ENCODE assay signal across 8 cellular contexts in genomic region chr12:41264281-41264680, GRCh38.
DNase-seq lines count a peak whose midpoint lies in the region; ATAC-seq and TF ChIP-seq lines count a peak whose summit lies in the region.

No MANE protein-coding gene starts in this region.

- TF ChIP-seq CTCF in KMS-11 (conservative IDR thresholded peaks at IDR 0.05; ENCODE audit: low read depth, low read length): 0 out of 2 replicates have a peak, but pooled peaks have one; percentile 54
- TF ChIP-seq CTCF in WTC11 (IDR thresholded peaks at IDR 0.05): no peak

- H3K4me2 ChIP-seq in KMS-11: no peak overlapping the region

- H3K36me3 Mint-ChIP-seq in WTC11: no peaks in the 10 kb centered on the region

- POLR2A ChIA-PET in WTC11 (lab: Charles Lee): no interaction called here

- H3K9me3 Mint-ChIP-seq in WTC11: no peaks in the 10 kb centered on the region

- H3K27ac Mint-ChIP-seq in WTC11: no peak overlapping the region

- CTCF ChIA-PET in WTC11 (lab: Charles Lee): interaction anchor here (0.6 to 1.2 kb wide), 6 partner anchors 13 to 760 kb away, joined by 3 to 5 read pairs (median 4); no protein-coding TSS in a partner anchor

- no peaks in the 10 kb centered on the region for H3K36me3 ChIP-seq in KMS-11 (ENCODE audit: insufficient read depth)

- H2AFZ ChIP-seq in KMS-11 (ENCODE audit: low read depth): no peak overlapping the region

- peak; percentile 13 for DNase-seq in GM03348 (ENCODE audit: low spot score)
- no peak for DNase-seq in WTC11 (ENCODE audit: low spot score)
- peak; percentile 18 for DNase-seq in medulla oblongata (ENCODE audit: extremely low spot score)
- DNase-seq in activated CD8-positive, alpha-beta memory T cell treated with anti-CD3 and anti-CD28 coated beads, Interleukin-2, amount 50 U/mL, for 48 hours: no peak

- H3K27me3 ChIP-seq in KMS-11 (ENCODE audit: insufficient read depth, low read depth): no peaks in the 10 kb centered on the region

- H3K4me1 Mint-ChIP-seq in WTC11: no peaks in the 10 kb centered on the region

- no peak overlapping the region for H3K27ac ChIP-seq in KMS-11

- H3K4me3 Mint-ChIP-seq in WTC11: no peak overlapping the region

- no peaks in the 10 kb centered on the region for H3K4me1 ChIP-seq in KMS-11 (ENCODE audit: low read depth, poor library complexity, severe bottlenecking)

- 0 out of 2 replicates have a peak, but pooled peaks have one; percentile 38 for ATAC-seq in WTC11
- no peak for ATAC-seq in GM21528 (IDR thresholded peaks at IDR 0.05; ENCODE audit: low FRiP score, unreplicated experiment)
- ATAC-seq in GM21381 (IDR thresholded peaks at IDR 0.05; ENCODE audit: unreplicated experiment): no peak
- ATAC-seq in HG02610 (IDR thresholded peaks at IDR 0.05; ENCODE audit: unreplicated experiment): no peak

- no peaks in the 10 kb centered on the region for H3K79me2 ChIP-seq in KMS-11 (ENCODE audit: insufficient read depth, low read depth)

- H3K4me3 ChIP-seq in KMS-11 (IDR thresholded peaks at IDR 0.05; ENCODE audit: insufficient read depth, low read depth, low read length): no peak overlapping the region

- H3K9ac ChIP-seq in KMS-11: no peak overlapping the region

- no peaks in the 10 kb centered on the region for H3K27me3 Mint-ChIP-seq in WTC11 (ENCODE audit: low read depth)

- H4K20me1 ChIP-seq in KMS-11 (ENCODE audit: insufficient read depth): no peaks in the 10 kb centered on the region

TF ChIP-seq in WTC11, 78 proteins besides CTCF, POLR2A, EP300 and RAD21:
- TF ChIP-seq ZNF671 (CRISPR knock-in tag; IDR thresholded peaks at IDR 0.05): no peak
- TF ChIP-seq EMX1 (CRISPR knock-in tag; IDR thresholded peaks at IDR 0.05): no peak
- TF ChIP-seq FOXP4 (CRISPR knock-in tag; IDR thresholded peaks at IDR 0.05): no peak
- TF ChIP-seq GRHL2 (CRISPR knock-in tag; IDR thresholded peaks at IDR 0.05; ENCODE audit: insufficient replicate concordance, severe bottlenecking): no peak
- no peak for TF ChIP-seq GTF2I (CRISPR knock-in tag; conservative IDR thresholded peaks at IDR 0.05)
- no peak for TF ChIP-seq MLX (CRISPR knock-in tag; IDR thresholded peaks at IDR 0.05)
- TF ChIP-seq ATF2 (CRISPR knock-in tag; IDR thresholded peaks at IDR 0.05; ENCODE audit: borderline replicate concordance, low read depth): no peak
- TF ChIP-seq ZNF317 (CRISPR knock-in tag; IDR thresholded peaks at IDR 0.05; ENCODE audit: borderline replicate concordance, low read depth): no peak
- no peak for TF ChIP-seq ZSCAN18 (CRISPR knock-in tag; IDR thresholded peaks at IDR 0.05)
- no peak for TF ChIP-seq ZNF423 (CRISPR knock-in tag; IDR thresholded peaks at IDR 0.05)
- TF ChIP-seq PREB (CRISPR knock-in tag; IDR thresholded peaks at IDR 0.05; ENCODE audit: borderline replicate concordance): no peak
- TF ChIP-seq PRRX2 (CRISPR knock-in tag; IDR thresholded peaks at IDR 0.05): no peak
- no peak for TF ChIP-seq JAZF1 (CRISPR knock-in tag; IDR thresholded peaks at IDR 0.05)
- no peak for TF ChIP-seq USF1 (CRISPR knock-in tag; IDR thresholded peaks at IDR 0.05)
- TF ChIP-seq NFE2L1 (CRISPR knock-in tag; IDR thresholded peaks at IDR 0.05): no peak
- no peak for TF ChIP-seq ELF4 (CRISPR knock-in tag; IDR thresholded peaks at IDR 0.05; ENCODE audit: low read depth)

Comparison
In these comparisons a context has a peak if more than half of its experiments do, and no peak if none do; other contexts are left out.
1. DNase-seq: peak in GM03348 (single experiment) and medulla oblongata (single experiment); none in WTC11 (single experiment) and activated CD8-positive, alpha-beta memory T cell treated with anti-CD3 and anti-CD28 coated beads, Interleukin-2, amount 50 U/mL, for 48 hours (single experiment).